In genomic region chr2:28356095-28356911, GRCh38 we compare ENCODE assay signal across 1 cellular context.
TF ChIP-seq lines count a peak whose summit lies in the region.

No MANE protein-coding gene starts in this region.

TF ChIP-seq in K562, 482 proteins besides CTCF, POLR2A, EP300 and RAD21 (continued from another document):
- TF ChIP-seq, protein P1, sequence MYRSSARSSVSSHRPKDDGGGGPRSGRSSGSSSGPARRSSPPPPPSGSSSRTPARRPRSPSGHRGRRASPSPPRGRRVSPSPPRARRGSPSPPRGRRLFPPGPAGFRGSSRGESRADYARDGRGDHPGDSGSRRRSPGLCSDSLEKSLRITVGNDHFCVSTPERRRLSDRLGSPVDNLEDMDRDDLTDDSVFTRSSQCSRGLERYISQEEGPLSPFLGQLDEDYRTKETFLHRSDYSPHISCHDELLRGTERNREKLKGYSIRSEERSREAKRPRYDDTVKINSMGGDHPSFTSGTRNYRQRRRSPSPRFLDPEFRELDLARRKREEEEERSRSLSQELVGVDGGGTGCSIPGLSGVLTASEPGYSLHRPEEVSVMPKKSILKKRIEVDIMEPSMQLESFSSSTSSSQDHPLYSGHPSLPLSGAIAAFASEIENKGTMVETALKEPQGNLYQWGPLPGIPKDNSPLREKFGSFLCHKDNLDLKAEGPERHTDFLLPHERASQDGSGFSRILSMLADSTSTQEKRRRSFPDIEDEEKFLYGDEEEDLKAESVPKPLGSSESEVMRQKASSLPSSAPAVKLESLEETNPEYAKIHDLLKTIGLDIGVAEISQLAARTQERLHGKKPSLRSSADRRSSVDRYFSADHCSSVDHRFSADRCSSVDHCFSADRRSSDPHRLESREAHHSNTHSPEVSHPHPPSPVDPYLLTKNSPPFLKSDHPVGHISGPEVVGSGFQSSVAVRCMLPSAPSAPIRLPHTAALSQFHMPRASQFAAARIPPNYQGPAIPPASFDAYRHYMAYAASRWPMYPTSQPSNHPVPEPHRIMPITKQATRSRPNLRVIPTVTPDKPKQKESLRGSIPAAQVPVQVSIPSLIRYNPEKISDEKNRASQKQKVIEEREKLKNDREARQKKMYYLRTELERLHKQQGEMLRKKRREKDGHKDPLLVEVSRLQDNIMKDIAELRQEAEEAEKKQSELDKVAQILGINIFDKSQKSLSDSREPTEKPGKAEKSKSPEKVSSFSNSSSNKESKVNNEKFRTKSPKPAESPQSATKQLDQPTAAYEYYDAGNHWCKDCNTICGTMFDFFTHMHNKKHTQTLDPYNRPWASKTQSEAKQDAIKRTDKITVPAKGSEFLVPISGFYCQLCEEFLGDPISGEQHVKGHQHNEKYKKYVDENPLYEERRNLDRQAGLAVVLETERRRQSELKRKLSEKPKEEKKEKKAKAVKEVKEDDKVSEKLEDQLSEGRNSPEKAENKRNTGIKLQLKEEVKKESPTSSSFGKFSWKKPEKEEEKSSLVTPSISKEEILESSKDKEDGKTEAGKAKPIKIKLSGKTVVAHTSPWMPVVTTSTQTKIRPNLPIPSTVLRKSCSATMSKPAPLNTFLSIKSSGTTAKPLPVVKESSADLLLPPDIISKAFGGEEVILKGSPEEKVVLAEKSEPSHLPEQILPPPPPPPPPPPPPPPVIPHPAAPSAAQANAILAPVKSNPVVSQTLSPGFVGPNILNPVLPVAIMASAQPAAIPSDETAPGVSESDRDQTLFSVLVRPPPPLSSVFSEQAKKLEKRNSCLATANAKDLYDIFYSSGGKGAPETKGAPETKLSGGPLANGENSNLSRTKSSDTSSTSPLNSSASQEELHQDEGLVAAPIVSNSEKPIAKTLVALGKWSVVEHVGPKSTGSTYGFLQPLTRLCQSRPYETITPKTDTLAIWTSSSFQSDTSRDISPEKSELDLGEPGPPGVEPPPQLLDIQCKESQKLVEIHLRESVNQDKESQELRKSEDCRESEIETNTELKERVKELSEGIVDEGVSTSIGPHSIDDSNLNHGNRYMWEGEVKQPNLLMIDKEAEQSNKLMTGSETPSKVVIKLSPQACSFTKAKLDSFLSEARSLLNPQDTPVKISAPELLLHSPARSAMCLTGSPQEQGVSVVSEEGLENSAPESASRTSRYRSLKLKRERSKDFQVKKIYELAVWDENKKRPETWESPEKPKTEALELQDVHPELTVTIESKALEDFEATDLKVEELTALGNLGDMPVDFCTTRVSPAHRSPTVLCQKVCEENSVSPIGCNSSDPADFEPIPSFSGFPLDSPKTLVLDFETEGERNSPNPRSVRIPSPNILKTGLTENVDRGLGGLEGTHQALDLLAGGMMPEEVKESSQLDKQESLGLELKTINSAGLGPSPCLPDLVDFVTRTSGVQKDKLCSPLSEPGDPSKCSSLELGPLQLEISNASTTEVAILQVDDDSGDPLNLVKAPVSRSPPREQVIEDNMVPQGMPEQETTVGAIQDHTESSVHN (IDR thresholded peaks at IDR 0.05; ENCODE audit: borderline replicate concordance in 1 of 2, low read depth in 1 of 2) = no peak
- TF ChIP-seq CHD4 (IDR thresholded peaks at IDR 0.05; ENCODE audit: insufficient read depth, insufficient replicate concordance, low read depth, low read length, poor library complexity, severe bottlenecking) (no peak), MTF1 (CRISPR knock-in tag; IDR thresholded peaks at IDR 0.05; ENCODE audit: borderline replicate concordance) (no peak), PTRF (tag; IDR thresholded peaks at IDR 0.05) (no peak), POLR2AphosphoS5 (IDR thresholded peaks at IDR 0.05; ENCODE audit: control insufficient read depth, insufficient read depth, low read depth, low read length) (no peak), ZKSCAN1 (IDR thresholded peaks at IDR 0.05; ENCODE audit: low read depth, low read length) (no peak), ZNF224 (CRISPR knock-in tag; IDR thresholded peaks at IDR 0.05) (no peak), HMG20A (CRISPR knock-in tag; conservative IDR thresholded peaks at IDR 0.05) (no peak), NR2C2 (CRISPR knock-in tag; IDR thresholded peaks at IDR 0.05) (no peak), NR2C2 (tag; IDR thresholded peaks at IDR 0.05) (peak; percentile 59), STAG1 (CRISPR knock-in tag; IDR thresholded peaks at IDR 0.05; ENCODE audit: borderline replicate concordance) (no peak)
- TF ChIP-seq, protein P2, sequence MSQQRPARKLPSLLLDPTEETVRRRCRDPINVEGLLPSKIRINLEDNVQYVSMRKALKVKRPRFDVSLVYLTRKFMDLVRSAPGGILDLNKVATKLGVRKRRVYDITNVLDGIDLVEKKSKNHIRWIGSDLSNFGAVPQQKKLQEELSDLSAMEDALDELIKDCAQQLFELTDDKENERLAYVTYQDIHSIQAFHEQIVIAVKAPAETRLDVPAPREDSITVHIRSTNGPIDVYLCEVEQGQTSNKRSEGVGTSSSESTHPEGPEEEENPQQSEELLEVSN (IDR thresholded peaks at IDR 0.05; ENCODE audit: borderline replicate concordance in 1 of 2, extremely low read depth in 1 of 2, insufficient read depth in 1 of 2, insufficient read length in 1 of 2, low read depth in 1 of 2, low read length in 1 of 2, poor library complexity in 1 of 2, severe bottlenecking in 1 of 2) = peak in 1 of 2 experiments; percentile 31
- TF ChIP-seq, protein P3, sequence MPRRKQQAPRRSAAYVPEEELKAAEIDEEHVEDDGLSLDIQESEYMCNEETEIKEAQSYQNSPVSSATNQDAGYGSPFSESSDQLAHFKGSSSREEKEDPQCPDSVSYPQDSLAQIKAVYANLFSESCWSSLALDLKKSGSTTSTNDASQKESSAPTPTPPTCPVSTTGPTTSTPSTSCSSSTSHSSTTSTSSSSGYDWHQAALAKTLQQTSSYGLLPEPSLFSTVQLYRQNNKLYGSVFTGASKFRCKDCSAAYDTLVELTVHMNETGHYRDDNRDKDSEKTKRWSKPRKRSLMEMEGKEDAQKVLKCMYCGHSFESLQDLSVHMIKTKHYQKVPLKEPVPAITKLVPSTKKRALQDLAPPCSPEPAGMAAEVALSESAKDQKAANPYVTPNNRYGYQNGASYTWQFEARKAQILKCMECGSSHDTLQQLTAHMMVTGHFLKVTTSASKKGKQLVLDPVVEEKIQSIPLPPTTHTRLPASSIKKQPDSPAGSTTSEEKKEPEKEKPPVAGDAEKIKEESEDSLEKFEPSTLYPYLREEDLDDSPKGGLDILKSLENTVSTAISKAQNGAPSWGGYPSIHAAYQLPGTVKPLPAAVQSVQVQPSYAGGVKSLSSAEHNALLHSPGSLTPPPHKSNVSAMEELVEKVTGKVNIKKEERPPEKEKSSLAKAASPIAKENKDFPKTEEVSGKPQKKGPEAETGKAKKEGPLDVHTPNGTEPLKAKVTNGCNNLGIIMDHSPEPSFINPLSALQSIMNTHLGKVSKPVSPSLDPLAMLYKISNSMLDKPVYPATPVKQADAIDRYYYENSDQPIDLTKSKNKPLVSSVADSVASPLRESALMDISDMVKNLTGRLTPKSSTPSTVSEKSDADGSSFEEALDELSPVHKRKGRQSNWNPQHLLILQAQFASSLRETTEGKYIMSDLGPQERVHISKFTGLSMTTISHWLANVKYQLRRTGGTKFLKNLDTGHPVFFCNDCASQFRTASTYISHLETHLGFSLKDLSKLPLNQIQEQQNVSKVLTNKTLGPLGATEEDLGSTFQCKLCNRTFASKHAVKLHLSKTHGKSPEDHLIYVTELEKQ (CRISPR knock-in tag; IDR thresholded peaks at IDR 0.05) = no peak
